In genomic region chr6:70863343-70863742, GRCh38 we compare ENCODE assay signal across 18 cellular contexts.
DNase-seq lines count a peak whose midpoint lies in the region; ATAC-seq and TF ChIP-seq lines count a peak whose summit lies in the region.
"Had no signal": no experiment of that assay in that cellular context is flagged by ENCODE, and none has a peak within 500 bp of the region (broad histone marks: within the 10 kb centered on the region; RNA-seq: fewer than 3 reads in every experiment).

No MANE protein-coding gene starts in this region.

- POLR2A ChIA-PET in PC-3 (lab: Charles Lee; ENCODE audit: unreplicated experiment) = interaction anchor here (0.6 kb wide), 1 partner anchor 10 kb away, joined by 3 read pairs; no protein-coding TSS in a partner anchor

- H3K4me2 ChIP-seq in PC-3 (ENCODE audit: low read length) = no peak overlapping the region

- no peak overlapping the region for H3K4me3 ChIP-seq in PC-3 (ENCODE audit: low read length)
- H3K4me3 ChIP-seq: SJSA1 had no signal

- intact Hi-C loops in PC-3 (cut with micrococcal nuclease) = no loop called here

- ATAC-seq in HG03342 (IDR thresholded peaks at IDR 0.05; ENCODE audit: unreplicated experiment) (peak; percentile 41), PC-3 (no peak)
- ATAC-seq: HepG2 had no signal

- H3K36me3 ChIP-seq in PC-3 (ENCODE audit: low read depth, low read length) = no peaks in the 10 kb centered on the region
- H3K36me3 ChIP-seq: SJSA1 had no signal

- no peaks in the 10 kb centered on the region for H3K27me3 ChIP-seq in PC-3 (ENCODE audit: low read length)
- H3K27me3 ChIP-seq: SJSA1 had no signal

- no peaks in the 10 kb centered on the region for H4K20me1 ChIP-seq in PC-3 (ENCODE audit: low read length)

- TSS peak; percentile 3 for BruUV-seq in PC-3 (replicated peaks; lab: Mats Ljungman, UMichigan)

- no peak overlapping the region for H3K27ac ChIP-seq in PC-3 (ENCODE audit: low read length)
- H3K27ac ChIP-seq: RWPE1, SJSA1 had no signal

- DNase-seq in NCI-H82 (lab: John Stamatoyannopoulos, UW) (peak; percentile 26), NCI-H82 treated with DMSO at 0.1 percent for 48 hours (lab: John Stamatoyannopoulos, UW; ENCODE audit: unreplicated experiment) (no peak), PC-3 (no peak), cerebellum (ENCODE audit: low spot score) (no peak), DMS79 (lab: John Stamatoyannopoulos, UW) (no peak), NCI-H1417 treated with DMSO at 0.1 percent for 48 hours (lab: John Stamatoyannopoulos, UW) (no peak), NCI-H446 treated with DMSO at 0.1 percent for 48 hours (lab: John Stamatoyannopoulos, UW) (no peak)
- DNase-seq: COR-L47, MM.1S, NCI-H1694, NCI-H2107, NCI-H226, NCI-H748 treated with DMSO at 0.1 percent for 48 hours, T-helper 9 cell had no signal

- CTCF ChIA-PET in PC-3 (lab: Charles Lee) = no interaction called here

- TF ChIP-seq CTCF in PC-3 (conservative IDR thresholded peaks at IDR 0.05; ENCODE audit: low read depth, low read length) = no peak

- no peak overlapping the region for H3K9ac ChIP-seq in PC-3 (ENCODE audit: low read length)

- no peaks in the 10 kb centered on the region for H3K9me2 ChIP-seq in PC-3 (replicated peaks; ENCODE audit: low read length)

- H2AFZ ChIP-seq in PC-3 (ENCODE audit: low read length) = no peak overlapping the region

- no peaks in the 10 kb centered on the region for H3K79me2 ChIP-seq in PC-3 (ENCODE audit: low read length)

- H3K4me1 ChIP-seq in PC-3 (ENCODE audit: insufficient read depth, low read length) = no peaks in the 10 kb centered on the region
- H3K4me1 ChIP-seq: SJSA1 had no signal

- no peaks in the 10 kb centered on the region for H3K9me3 ChIP-seq in PC-3 (ENCODE audit: low read length)
- H3K9me3 ChIP-seq: SJSA1 had no signal

- no peaks in the 10 kb centered on the region for H3F3A ChIP-seq in PC-3 (ENCODE audit: low read length, unreplicated experiment)
